Comparison of ENCODE assay signal across 9 cellular contexts in the genomic region with DNA sequence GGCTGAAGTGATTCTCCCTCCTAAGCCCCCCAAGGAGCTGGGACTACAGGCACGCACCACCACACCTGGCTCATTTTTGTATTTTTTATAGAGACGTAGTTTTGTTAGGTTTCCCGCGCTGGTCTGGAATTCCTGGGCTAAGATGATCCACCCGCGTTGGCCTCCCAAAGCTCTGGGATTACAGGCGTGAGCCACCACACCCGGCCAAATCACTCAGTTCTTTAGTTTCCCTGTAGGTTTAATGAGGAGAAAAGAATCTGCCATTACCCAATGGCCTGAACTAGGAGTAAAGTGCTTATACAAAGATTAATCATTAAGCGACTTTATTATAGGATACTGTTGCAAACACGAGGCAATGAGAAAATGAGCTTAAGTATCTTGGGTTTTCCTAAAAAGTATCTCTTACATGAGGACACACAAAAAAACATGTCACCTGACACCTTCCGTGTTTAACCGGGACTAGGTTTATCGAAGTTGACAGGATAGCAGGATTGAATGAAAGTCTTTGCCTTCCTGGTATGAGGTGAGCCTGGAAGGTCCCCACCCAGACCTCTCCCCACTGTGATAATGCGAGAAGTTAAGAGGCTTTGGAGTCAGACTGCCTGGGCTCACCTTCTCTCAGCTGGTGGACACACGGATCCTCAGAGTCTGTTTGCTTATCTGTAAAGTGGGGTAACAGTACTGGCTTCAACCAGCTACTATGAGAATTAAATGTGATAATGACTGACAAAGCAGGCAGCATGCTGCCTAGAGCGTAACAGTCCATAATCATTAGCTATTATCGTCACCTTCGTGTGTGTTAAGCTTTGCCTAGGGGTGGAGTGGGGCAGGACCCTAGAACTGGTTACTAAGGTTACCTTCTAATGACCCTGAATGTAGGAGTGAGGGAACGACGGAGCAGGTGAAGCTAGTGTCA.
DNase-seq lines count a peak whose midpoint lies in the region; ATAC-seq and TF ChIP-seq lines count a peak whose summit lies in the region.
"Had no signal": no experiment of that assay in that cellular context is flagged by ENCODE, and none has a peak within 500 bp of the region (broad histone marks: within the 10 kb centered on the region; RNA-seq: fewer than 3 reads in every experiment).

No MANE protein-coding gene starts in this region.

- H3K4me1 Mint-ChIP-seq in natural killer cell: peaks cover 25 to 42% of the 10 kb centered on the region in 2 donors

- POLR2A ChIA-PET in BJ (lab: Charles Lee): interaction anchor here (0.5 to 0.7 kb wide), 2 partner anchors 40 to 51 kb away, joined by 5 to 14 read pairs; no protein-coding TSS in a partner anchor

- H3K27ac Mint-ChIP-seq in natural killer cell: peak overlapping the region; percentile 99 to 100

- no peaks in the 10 kb centered on the region for H3K27me3 ChIP-seq in BJ (ENCODE audit: control insufficient read depth, insufficient read depth, low read length)

- H3K4me3 Mint-ChIP-seq in natural killer cell: peak overlapping the region; percentile 97

- H3K27ac ChIP-seq in substantia nigra (ENCODE audit: low read depth, low read length, poor library complexity, severe bottlenecking): no peak overlapping the region

- no peak for ATAC-seq in natural killer cell
- no peak for ATAC-seq in HG02885 (IDR thresholded peaks at IDR 0.05; ENCODE audit: poor library complexity, unreplicated experiment)
- no peak for ATAC-seq in HG02759 (IDR thresholded peaks at IDR 0.05; ENCODE audit: unreplicated experiment)

- CTCF ChIA-PET in BJ (lab: Yijun Ruan, JAX): interaction anchor here (0.9 kb wide), 1 partner anchor 50 kb away, joined by 3 read pairs; no protein-coding TSS in a partner anchor

- intact Hi-C loops in natural killer cell (cut with micrococcal nuclease): no loop called here

- DNase-seq in BJ (ENCODE audit: low read depth) (no peak), LoVo (ENCODE audit: low spot score) (peak; percentile 30), ecto neural progenitor cell (ENCODE audit: low spot score) (peak; percentile 49), natural killer cell (no peak), substantia nigra (lab: John Stamatoyannopoulos, UW) (no peak), MV-4-11 (lab: John Stamatoyannopoulos, UW) (no peak)
- DNase-seq: NCI-H146 had no signal

- no peaks in the 10 kb centered on the region for H3K36me3 ChIP-seq in BJ (ENCODE audit: control insufficient read depth, insufficient read depth, low read length)

- peak overlapping the region; percentile 69 for H3K4me3 ChIP-seq in BJ (ENCODE audit: low read depth, low read length)

- TF ChIP-seq CTCF in BJ (IDR thresholded peaks at IDR 0.05; ENCODE audit: insufficient read depth, low read depth, low read length): no peak
- no peak for TF ChIP-seq CTCF in natural killer cell (IDR thresholded peaks at IDR 0.05)

- no peaks in the 10 kb centered on the region for H3K27me3 Mint-ChIP-seq in natural killer cell (ENCODE audit: low read depth in 2 of 2)

- H3K9me3 Mint-ChIP-seq in natural killer cell: no peaks in the 10 kb centered on the region

- H3K36me3 Mint-ChIP-seq in natural killer cell: no peaks in the 10 kb centered on the region

Comparison
In these comparisons a context has a peak if more than half of its experiments do, and no peak if none do; other contexts are left out.
1. DNase-seq: peak in LoVo (single experiment) and ecto neural progenitor cell (single experiment); none in BJ (single experiment), natural killer cell (single experiment), substantia nigra (0 of 49) and MV-4-11 (single experiment).